In the genomic region with DNA sequence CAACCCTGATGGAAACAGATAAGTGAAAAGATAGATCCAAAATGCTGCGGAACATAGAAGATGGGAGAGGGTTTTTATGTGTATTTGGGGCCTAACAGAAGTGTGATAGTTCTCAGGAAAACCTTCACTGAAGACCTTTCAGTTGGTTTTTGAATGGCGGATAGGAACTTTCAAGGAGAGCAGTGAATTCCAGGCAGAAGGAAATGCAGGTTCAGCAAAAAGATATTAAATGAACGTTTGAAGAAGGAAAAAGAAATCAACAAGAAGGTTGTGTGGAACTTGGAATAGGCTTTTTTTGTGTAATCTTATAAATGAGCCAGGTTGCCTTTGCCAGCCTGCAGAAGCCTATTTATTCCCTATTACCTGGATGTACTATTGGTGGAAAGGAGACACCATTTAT, we compare ENCODE assay signal across 14 cellular contexts. TPM values are rescaled to one million over a fixed set of nuclear protein-coding genes. Genes with fewer than 3 reads are reported as not detected.
DNase-seq lines count a peak whose midpoint lies in the region; ATAC-seq and TF ChIP-seq lines count a peak whose summit lies in the region.
"Had no signal": no experiment of that assay in that cellular context is flagged by ENCODE, and none has a peak within 500 bp of the region (broad histone marks: within the 10 kb centered on the region; RNA-seq: fewer than 3 reads in every experiment).

No MANE protein-coding gene starts in this region.

- no peaks in the 10 kb centered on the region for H3K9me3 Mint-ChIP-seq in activated naive CD4-positive, alpha-beta T cell treated with anti-CD3 and anti-CD28 coated beads, Interleukin-2, amount 50 U/mL, for 24 hours
- H3K9me3 Mint-ChIP-seq in activated naive CD4-positive, alpha-beta T cell treated with anti-CD3 and anti-CD28 coated beads, Interleukin-2, amount 10 ng/mL, durations not matched to agents 7 days and 5 days, result no peaks in the 10 kb centered on the region
- H3K9me3 Mint-ChIP-seq in effector memory CD8-positive, alpha-beta T cell, result no peaks in the 10 kb centered on the region

- no peak overlapping the region for H3K27ac Mint-ChIP-seq in activated naive CD4-positive, alpha-beta T cell treated with anti-CD3 and anti-CD28 coated beads, Interleukin-2, amount 50 U/mL, for 24 hours
- no peak overlapping the region for H3K27ac Mint-ChIP-seq in activated naive CD4-positive, alpha-beta T cell treated with anti-CD3 and anti-CD28 coated beads, Interleukin-2, amount 10 ng/mL, durations not matched to agents 7 days and 5 days
- H3K27ac Mint-ChIP-seq in effector memory CD8-positive, alpha-beta T cell, result no peak overlapping the region

- peak overlapping the region; percentile 67 for H3K4me2 ChIP-seq in OCI-LY1 (ENCODE audit: low read length)
- H3K4me2 ChIP-seq in smooth muscle cell, result peak overlapping the region; percentile 95

- H3K27me3 ChIP-seq in OCI-LY1 (ENCODE audit: insufficient read depth, low read length) (no peaks in the 10 kb centered on the region), smooth muscle cell (ENCODE audit: low read depth) (no peaks in the 10 kb centered on the region)
- H3K27me3 ChIP-seq: stomach, vagina had no signal

- H3K27ac ChIP-seq in OCI-LY1 (ENCODE audit: low read depth, low read length, poor library complexity, severe bottlenecking) (no peak overlapping the region), smooth muscle cell (ENCODE audit: low read depth) (no peak overlapping the region)
- H3K27ac ChIP-seq: lower lobe of right lung, skin epidermis, stomach, vagina had no signal

- peaks cover 7% of the 10 kb centered on the region for H3K36me3 Mint-ChIP-seq in activated naive CD4-positive, alpha-beta T cell treated with anti-CD3 and anti-CD28 coated beads, Interleukin-2, amount 50 U/mL, for 24 hours
- H3K36me3 Mint-ChIP-seq in activated naive CD4-positive, alpha-beta T cell treated with anti-CD3 and anti-CD28 coated beads, Interleukin-2, amount 10 ng/mL, durations not matched to agents 7 days and 5 days, result peaks cover 10% of the 10 kb centered on the region
- H3K36me3 Mint-ChIP-seq in effector memory CD8-positive, alpha-beta T cell (ENCODE audit: insufficient read depth), result peaks cover 11% of the 10 kb centered on the region

- H3K4me3 ChIP-seq in OCI-LY1 (ENCODE audit: low read depth, low read length, poor library complexity, severe bottlenecking), result peak overlapping the region; percentile 78
- peak overlapping the region; percentile 69 for H3K4me3 ChIP-seq in smooth muscle cell
- H3K4me3 ChIP-seq: lower lobe of right lung had no signal

- intact Hi-C loops in head of caudate nucleus (cut with DNase I), result loop anchor here (10.0 kb wide), 1 partner anchor 133 kb away; a partner anchor contains a TSS

- no peak for TF ChIP-seq CTCF in OCI-LY1 (IDR thresholded peaks at IDR 0.05; ENCODE audit: low read length)
- TF ChIP-seq CTCF in smooth muscle cell (IDR thresholded peaks at IDR 0.05; ENCODE audit: borderline replicate concordance, insufficient read depth, poor library complexity, severe bottlenecking), result no peak

- H3K27me3 Mint-ChIP-seq in activated naive CD4-positive, alpha-beta T cell treated with anti-CD3 and anti-CD28 coated beads, Interleukin-2, amount 50 U/mL, for 24 hours, result no peaks in the 10 kb centered on the region
- no peaks in the 10 kb centered on the region for H3K27me3 Mint-ChIP-seq in activated naive CD4-positive, alpha-beta T cell treated with anti-CD3 and anti-CD28 coated beads, Interleukin-2, amount 10 ng/mL, durations not matched to agents 7 days and 5 days
- H3K27me3 Mint-ChIP-seq in effector memory CD8-positive, alpha-beta T cell, result no peaks in the 10 kb centered on the region

- peak overlapping the region; percentile 95 for H3K4me3 Mint-ChIP-seq in activated naive CD4-positive, alpha-beta T cell treated with anti-CD3 and anti-CD28 coated beads, Interleukin-2, amount 50 U/mL, for 24 hours
- H3K4me3 Mint-ChIP-seq in activated naive CD4-positive, alpha-beta T cell treated with anti-CD3 and anti-CD28 coated beads, Interleukin-2, amount 10 ng/mL, durations not matched to agents 7 days and 5 days, result no peak overlapping the region
- peak overlapping the region; percentile 85 to 97 for H3K4me3 Mint-ChIP-seq in effector memory CD8-positive, alpha-beta T cell

- H2AFZ ChIP-seq in OCI-LY1 (ENCODE audit: low read length) (no peak overlapping the region), smooth muscle cell (ENCODE audit: low read depth) (no peak overlapping the region)

- no peak for DNase-seq in activated naive CD4-positive, alpha-beta T cell treated with anti-CD3 and anti-CD28 coated beads, Interleukin-2, amount 10 ng/mL, durations not matched to agents 7 days and 5 days
- no peak for DNase-seq in effector memory CD8-positive, alpha-beta T cell
- DNase-seq in smooth muscle cell (lab: John Stamatoyannopoulos, UW; ENCODE audit: unreplicated experiment) (no peak), DMS79 treated with DMSO at 0.1 percent for 48 hours (lab: John Stamatoyannopoulos, UW) (no peak), OCI-M2 (lab: John Stamatoyannopoulos, UW; ENCODE audit: unreplicated experiment) (no peak), head of caudate nucleus (no peak)
- DNase-seq: activated CD4-positive, CD25-positive, alpha-beta regulatory T cell treated with anti-CD3 and anti-CD28 coated beads, Interleukin-2, amount 50 U/mL, for 72 hours; lower lobe of right lung; NCI-H146; stomach had no signal

- H3K36me3 ChIP-seq in OCI-LY1 (ENCODE audit: insufficient read depth, low read length) (peaks cover 18% of the 10 kb centered on the region), smooth muscle cell (ENCODE audit: low read depth) (no peaks in the 10 kb centered on the region)
- H3K36me3 ChIP-seq: lower lobe of right lung, stomach, vagina had no signal

- H3K4me1 ChIP-seq in OCI-LY1 (ENCODE audit: insufficient read depth, low read length, severe bottlenecking) (peaks cover 38% of the 10 kb centered on the region), smooth muscle cell (ENCODE audit: low read depth) (peaks cover 15% of the 10 kb centered on the region)

- H3K9ac ChIP-seq in OCI-LY1 (ENCODE audit: low read length) (peak overlapping the region; percentile 79; the same call in 1 of the 2 replicates), smooth muscle cell (ENCODE audit: low read depth) (no peak overlapping the region)

- CTCF ChIA-PET in activated naive CD4-positive, alpha-beta T cell treated with anti-CD3 and anti-CD28 coated beads, Interleukin-2, amount 10 ng/mL, durations not matched to agents 7 days and 5 days (lab: Charles Lee), result no interaction called here

- H3K79me2 ChIP-seq in OCI-LY1 (ENCODE audit: insufficient read depth, low read length) (peaks cover 80% of the 10 kb centered on the region), smooth muscle cell (ENCODE audit: low read depth) (peaks cover 57% of the 10 kb centered on the region)

- H4K20me1 ChIP-seq in OCI-LY1 (ENCODE audit: insufficient read depth, low read length), result no peaks in the 10 kb centered on the region
- peaks cover 4% of the 10 kb centered on the region for H4K20me1 ChIP-seq in smooth muscle cell (ENCODE audit: low read depth)

- no peaks in the 10 kb centered on the region for H3K9me2 ChIP-seq in OCI-LY1 (ENCODE audit: low read depth, low read length)

- no peak for ATAC-seq in effector memory CD8-positive, alpha-beta T cell (replicated peaks)
- ATAC-seq: lower lobe of right lung had no signal

- WGBS in smooth muscle cell (ENCODE audit: low lambda C conversion rate), result 95% methylated on average over 3 of the region's 3 CpGs

- H3K4me1 Mint-ChIP-seq in activated naive CD4-positive, alpha-beta T cell treated with anti-CD3 and anti-CD28 coated beads, Interleukin-2, amount 50 U/mL, for 24 hours, result peaks cover 63% of the 10 kb centered on the region
- H3K4me1 Mint-ChIP-seq in activated naive CD4-positive, alpha-beta T cell treated with anti-CD3 and anti-CD28 coated beads, Interleukin-2, amount 10 ng/mL, durations not matched to agents 7 days and 5 days, result peaks cover 39% of the 10 kb centered on the region
- H3K4me1 Mint-ChIP-seq in effector memory CD8-positive, alpha-beta T cell (ENCODE audit: low read depth in 2 of 2), result peaks cover 37 to 53% of the 10 kb centered on the region in 2 donors

- H3F3A ChIP-seq in OCI-LY1 (ENCODE audit: insufficient read depth, low read length) (no peaks in the 10 kb centered on the region), smooth muscle cell (ENCODE audit: low read depth) (peaks cover 6% of the 10 kb centered on the region)

- H3K9me3 ChIP-seq in OCI-LY1 (ENCODE audit: low read length) (no peaks in the 10 kb centered on the region), smooth muscle cell (replicated peaks; ENCODE audit: low read depth) (no peaks in the 10 kb centered on the region)
- H3K9me3 ChIP-seq: lower lobe of right lung, stomach, vagina had no signal

RNA-seq across cellular contexts. Expression of a gene that starts 2.1 kb away (rescaled TPM):
- total RNA-seq in smooth muscle cell, result 90.3 and 90.5 TPM in 2 replicates
- polyA plus RNA-seq in smooth muscle cell, result 22.6 and 40.8 TPM in 2 replicates

RNA-seq across cellular contexts. Expression of a gene that starts 2.3 kb away (rescaled TPM):
- 4.8 and 16.6 TPM in 2 replicates for total RNA-seq in smooth muscle cell
- polyA plus RNA-seq in smooth muscle cell, result 3.6 and 5.3 TPM in 2 replicates
